1 cellular context compared by ENCODE assay signal in genomic region chr22:20940904-20941385, GRCh38.
TF ChIP-seq lines count a peak whose summit lies in the region.

No MANE protein-coding gene starts in this region.

TF ChIP-seq in K562, 482 proteins besides CTCF, POLR2A, EP300 and RAD21 (continued from another document and continues in another):
- TF ChIP-seq CEBPZ (IDR thresholded peaks at IDR 0.05; ENCODE audit: borderline replicate concordance, low read depth, low read length) (no peak), ZBTB12 (CRISPR knock-in tag; IDR thresholded peaks at IDR 0.05) (no peak), NFE2 (IDR thresholded peaks at IDR 0.05; ENCODE audit: low read depth) (no peak), ZBTB43 (CRISPR knock-in tag; IDR thresholded peaks at IDR 0.05) (no peak), HDGF (IDR thresholded peaks at IDR 0.05) (no peak), DDX20 (tag; IDR thresholded peaks at IDR 0.05; ENCODE audit: low read depth) (no peak), SAFB2 (IDR thresholded peaks at IDR 0.05; ENCODE audit: borderline replicate concordance, low read depth, low read length, severe bottlenecking) (no peak), ZNF780A (CRISPR knock-in tag; IDR thresholded peaks at IDR 0.05) (no peak), ZNF354B (CRISPR knock-in tag; IDR thresholded peaks at IDR 0.05) (no peak), KDM2B (CRISPR knock-in tag; IDR thresholded peaks at IDR 0.05) (no peak), ZNF511 (CRISPR knock-in tag; IDR thresholded peaks at IDR 0.05) (no peak), ZNF764 (CRISPR knock-in tag; IDR thresholded peaks at IDR 0.05; ENCODE audit: low read depth) (0 out of 2 replicates have a peak, but pooled peaks have one; percentile 32), ARHGAP35 (IDR thresholded peaks at IDR 0.05; ENCODE audit: partially characterized antibody) (no peak), IRF1 (CRISPR knock-in tag; IDR thresholded peaks at IDR 0.05; ENCODE audit: borderline replicate concordance) (no peak), ZNF23 (CRISPR knock-in tag; IDR thresholded peaks at IDR 0.05) (no peak), ZBTB7A (IDR thresholded peaks at IDR 0.05; ENCODE audit: borderline replicate concordance, control insufficient read depth, low read depth, low read length) (no peak), NCOA2 (IDR thresholded peaks at IDR 0.05; ENCODE audit: partially characterized antibody in 2 of 2) (no peak), THRB (CRISPR knock-in tag; conservative IDR thresholded peaks at IDR 0.05) (no peak), BDP1 (IDR thresholded peaks at IDR 0.05; ENCODE audit: insufficient read depth, insufficient read length) (no peak), ZNF551 (CRISPR knock-in tag; IDR thresholded peaks at IDR 0.05) (no peak), CHD7 (IDR thresholded peaks at IDR 0.05; ENCODE audit: low read depth, low read length) (no peak), CBX3 (IDR thresholded peaks at IDR 0.05; ENCODE audit: borderline replicate concordance in 1 of 2, low read length in 2 of 2) (no peak), HNRNPLL (IDR thresholded peaks at IDR 0.05; ENCODE audit: low read depth, low read length, poor library complexity, severe bottlenecking) (no peak), NR2F6 (CRISPR knock-in tag; IDR thresholded peaks at IDR 0.05) (peak; percentile 83; the same call in 1 of the 2 replicates), NR0B1 (IDR thresholded peaks at IDR 0.05; ENCODE audit: partially characterized antibody) (no peak), PTBP1 (IDR thresholded peaks at IDR 0.05; ENCODE audit: low read depth, low read length) (no peak), SMARCC2 (IDR thresholded peaks at IDR 0.05; ENCODE audit: low read depth) (no peak), ZNF696 (CRISPR knock-in tag; conservative IDR thresholded peaks at IDR 0.05) (no peak), GTF2F1 (IDR thresholded peaks at IDR 0.05; ENCODE audit: low read depth, low read length) (no peak), GATA2 (CRISPR knock-in tag; IDR thresholded peaks at IDR 0.05) (no peak), SRSF9 (IDR thresholded peaks at IDR 0.05; ENCODE audit: borderline replicate concordance, low read depth, low read length) (no peak)
